Comparison of ENCODE assay signal across 8 cellular contexts in the genomic region with DNA sequence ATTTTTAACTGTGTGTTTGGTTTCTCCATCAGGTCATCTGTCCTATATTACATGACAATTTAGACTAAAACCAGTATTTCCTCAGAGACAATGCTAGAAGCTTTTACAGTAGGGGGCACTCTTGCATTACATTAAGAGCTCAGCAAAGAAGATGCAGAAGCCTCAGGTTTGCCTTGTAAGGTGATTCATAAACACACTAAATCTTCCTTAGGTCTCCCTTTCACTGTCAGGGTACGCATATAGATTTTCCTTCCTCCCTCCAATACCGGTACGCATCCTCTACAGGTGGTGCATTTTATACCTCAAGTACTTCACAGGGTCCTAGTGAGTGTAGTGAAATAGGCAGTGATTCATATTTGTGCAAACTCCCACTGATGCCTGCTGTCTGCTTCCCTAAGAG. TPM values are rescaled to one million over a fixed set of nuclear protein-coding genes. Genes with fewer than 3 reads are reported as not detected.
DNase-seq lines count a peak whose midpoint lies in the region; FAIRE-seq and TF ChIP-seq lines count a peak whose summit lies in the region.

No MANE protein-coding gene starts in this region.

- FAIRE-seq in GM12891 (lab: Jason Lieb, UNC) = no peak

- H3K27me3 Mint-ChIP-seq in activated T-cell treated with anti-CD3 and anti-CD28 coated beads, Interleukin-2, amount 50 U/mL, for 24 hours = no peaks in the 10 kb centered on the region
- no peaks in the 10 kb centered on the region for H3K27me3 Mint-ChIP-seq in nephron (ENCODE audit: low read depth)

- no peaks in the 10 kb centered on the region for H3K79me2 ChIP-seq in GM23248 (ENCODE audit: insufficient read depth)

- H3K9me3 ChIP-seq in GM23248 (ENCODE audit: low read depth) = no peaks in the 10 kb centered on the region

- TF ChIP-seq CTCF in nephron (IDR thresholded peaks at IDR 0.05; ENCODE audit: unreplicated experiment in 3 of 3) = peak; percentile 58 to 62 (median 60)

- peak overlapping the region; percentile 88 for H3K27ac Mint-ChIP-seq in activated T-cell treated with anti-CD3 and anti-CD28 coated beads, Interleukin-2, amount 50 U/mL, for 24 hours
- no peak overlapping the region for H3K27ac Mint-ChIP-seq in nephron

- H3K27me3 ChIP-seq in GM23248 (replicated peaks; ENCODE audit: insufficient read depth) = peaks cover 21% of the 10 kb centered on the region

- H3K4me3 ChIP-seq in GM23248 = no peak overlapping the region

- H3K36me3 ChIP-seq in GM23248 (ENCODE audit: low read depth) = no peaks in the 10 kb centered on the region

- no peaks in the 10 kb centered on the region for H3K4me1 ChIP-seq in GM23248 (ENCODE audit: insufficient read depth)

- DNase-seq in activated T-cell treated with anti-CD3 and anti-CD28 coated beads, Interleukin-2, amount 50 U/mL, for 24 hours = no peak
- DNase-seq in activated T-cell treated with anti-CD3 and anti-CD28 coated beads, Interleukin-2, amount 50 U/mL, for 1 hour = no peak
- DNase-seq in GM23248 = peak; percentile 79
- peak; percentile 65 for DNase-seq in M059J (ENCODE audit: low read depth)
- peak; percentile 76 for DNase-seq in RPMI8226
- peak; percentile 42 to 62 for DNase-seq in dermis microvascular lymphatic vessel endothelial cell (ENCODE audit: low read depth in 2 of 2)
- no peak for DNase-seq in GM12891 (ENCODE audit: insufficient read length, low spot score)

- no peak for TF ChIP-seq POLR2A in GM12891 (IDR thresholded peaks at IDR 0.05; ENCODE audit: low read depth, low read length)

- H2AFZ ChIP-seq in GM23248 = no peak overlapping the region

- H4K20me1 ChIP-seq in GM23248 (ENCODE audit: insufficient read depth) = no peaks in the 10 kb centered on the region

- H3K9me2 ChIP-seq in GM23248 (ENCODE audit: insufficient read depth) = no peaks in the 10 kb centered on the region

- WGBS in GM23248 (ENCODE audit: low coverage in 1 of 2, low lambda C conversion rate in 2 of 2, missing lambda C conversion rate in 2 of 2), 2 experiments = 19 to 25% methylated on average over 3 of the region's 3 CpGs

- H3K9me3 Mint-ChIP-seq in activated T-cell treated with anti-CD3 and anti-CD28 coated beads, Interleukin-2, amount 50 U/mL, for 24 hours = no peaks in the 10 kb centered on the region
- no peaks in the 10 kb centered on the region for H3K9me3 Mint-ChIP-seq in nephron

- no peak overlapping the region for H3K9ac ChIP-seq in GM23248

- H3K27ac ChIP-seq in GM23248 = no peak overlapping the region

- no peaks in the 10 kb centered on the region for H3F3A ChIP-seq in GM23248 (ENCODE audit: insufficient read depth)

- no peak overlapping the region for H3K4me3 Mint-ChIP-seq in activated T-cell treated with anti-CD3 and anti-CD28 coated beads, Interleukin-2, amount 50 U/mL, for 24 hours
- H3K4me3 Mint-ChIP-seq in nephron = no peak overlapping the region

- no peak overlapping the region for H3K4me2 ChIP-seq in GM23248 (ENCODE audit: unreplicated experiment)

- in situ Hi-C loops in GM23248 (cut with MboI) = no loop called here

- H3K36me3 Mint-ChIP-seq in activated T-cell treated with anti-CD3 and anti-CD28 coated beads, Interleukin-2, amount 50 U/mL, for 24 hours (ENCODE audit: low read depth) = no peaks in the 10 kb centered on the region
- no peaks in the 10 kb centered on the region for H3K36me3 Mint-ChIP-seq in nephron (ENCODE audit: low read depth)

- H3K4me1 Mint-ChIP-seq in activated T-cell treated with anti-CD3 and anti-CD28 coated beads, Interleukin-2, amount 50 U/mL, for 24 hours (ENCODE audit: low read depth) = peaks cover 42% of the 10 kb centered on the region
- no peaks in the 10 kb centered on the region for H3K4me1 Mint-ChIP-seq in nephron

TF ChIP-seq in GM12891, 5 proteins besides CTCF, POLR2A, EP300 and RAD21:
- TF ChIP-seq TAF1 (IDR thresholded peaks at IDR 0.05; ENCODE audit: low read depth, low read length) (no peak), PAX5 (IDR thresholded peaks at IDR 0.05; ENCODE audit: insufficient read depth, low read length, severe bottlenecking) (no peak), POLR2AphosphoS5 (IDR thresholded peaks at IDR 0.05; ENCODE audit: low read depth, low read length) (no peak), POU2F2 (IDR thresholded peaks at IDR 0.05; ENCODE audit: low read depth, low read length) (no peak), SPI1 (IDR thresholded peaks at IDR 0.05; ENCODE audit: low read depth, low read length) (no peak)

RNA-seq across cellular contexts. Expression of gene CD86, which starts 46.5 kb away (rescaled TPM):
- total RNA-seq in GM23248 (2014; rRNA removed; shearing (Covaris generic)) = not detected in 2 replicates
- not detected in 2 replicates for polyA plus RNA-seq in GM23248 (2016; fragmentation: Nextera tagmentation; extraction: Ambion mirVana)
- 0.37 TPM in 1 of 2 replicates, not detected in the other for total RNA-seq in M059J (2014; rRNA removed; shearing (Covaris generic))
- total RNA-seq in dermis microvascular lymphatic vessel endothelial cell = not detected in 2 replicates
- polyA plus RNA-seq in GM12891 (2012; ENCODE audit: low read depth, missing spikeins) = 14.8 TPM

Comparison
In these comparisons a context has a peak if more than half of its experiments do, and no peak if none do; other contexts are left out.
1. DNase-seq: peak in GM23248 (single experiment), M059J (single experiment), RPMI8226 (single experiment) and dermis microvascular lymphatic vessel endothelial cell (2 of 2); none in activated T-cell treated with anti-CD3 and anti-CD28 coated beads, Interleukin-2, amount 50 U/mL, for 24 hours (single experiment), activated T-cell treated with anti-CD3 and anti-CD28 coated beads, Interleukin-2, amount 50 U/mL, for 1 hour (single experiment) and GM12891 (single experiment).